In the genomic region with DNA sequence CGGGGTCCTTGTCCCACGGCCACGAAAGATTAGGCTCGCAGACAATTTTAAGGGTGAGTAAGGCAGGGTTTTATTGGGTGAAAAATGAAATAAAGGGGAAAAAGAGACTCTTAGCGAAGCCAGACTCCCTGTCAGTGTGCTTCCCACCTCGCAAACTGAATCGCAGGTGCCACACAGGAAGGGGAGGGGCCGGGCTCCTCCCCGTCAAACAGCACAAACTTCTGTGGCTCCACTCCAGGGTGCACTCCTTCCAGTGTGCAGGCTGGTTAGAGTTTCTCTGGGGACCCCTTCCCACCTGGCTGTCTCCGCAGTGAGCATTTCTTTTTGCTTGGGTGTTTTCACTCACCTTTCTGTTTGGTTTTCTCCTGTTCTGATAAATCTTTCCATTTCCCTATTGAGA, we compare ENCODE assay signal across 18 cellular contexts. TPM values are rescaled to one million over a fixed set of nuclear protein-coding genes. Genes with fewer than 3 reads are reported as not detected.
A peak's percentile ranks its signal among the peaks of the same experiment; 100 is the strongest.
DNase-seq lines count a peak whose midpoint lies in the region; ATAC-seq and TF ChIP-seq lines count a peak whose summit lies in the region.
"Had no signal": no experiment of that assay in that cellular context is flagged by ENCODE, and none has a peak within 500 bp of the region (broad histone marks: within the 10 kb centered on the region; RNA-seq: fewer than 3 reads in every experiment).

No MANE protein-coding gene starts in this region.

- peak; percentile 9 for DNase-seq in stimulated activated CD4-positive, alpha-beta T cell treated with anti-CD3 and anti-CD28 coated beads, Interleukin-15, amount 100 ng/mL, for 24 hours
- no peak for DNase-seq in stimulated activated CD4-positive, alpha-beta T cell treated with anti-CD3 and anti-CD28 coated beads, Interleukin-4, amount 100 ng/mL, for 4 hours
- peak; percentile 7 for DNase-seq in NAMALWA (ENCODE audit: low spot score)
- peak; percentile 31 for DNase-seq in colonic mucosa
- no peak for DNase-seq in NCI-H1417 (lab: John Stamatoyannopoulos, UW)
- DNase-seq: ACHN, AML-193, Calu3, DMS53, HCEC 1CT, NCI-H1436 treated with DMSO at 0.1 percent for 48 hours, NCI-H2081, NCI-H345, NCI-H526 treated with DMSO at 0.1 percent for 48 hours, OCI-M1 had no signal

- no peak for ATAC-seq in GM21576 (IDR thresholded peaks at IDR 0.05; ENCODE audit: unreplicated experiment)
- no peak for ATAC-seq in HG02870 (IDR thresholded peaks at IDR 0.05; ENCODE audit: unreplicated experiment)

- no peak overlapping the region for H3K9ac ChIP-seq in colonic mucosa (ENCODE audit: low read depth in 2 of 2, low read length in 2 of 2)

- H3K27ac ChIP-seq in colonic mucosa, result no peak overlapping the region
- H3K27ac ChIP-seq: SJSA1 had no signal

- no peaks in the 10 kb centered on the region for H3K27me3 ChIP-seq in colonic mucosa
- H3K27me3 ChIP-seq: SJSA1 had no signal

- H3K4me1 ChIP-seq in colonic mucosa, result no peaks in the 10 kb centered on the region
- H3K4me1 ChIP-seq: SJSA1 had no signal

- no peak for TF ChIP-seq CTCF in colonic mucosa (IDR thresholded peaks at IDR 0.05)

- H3K9me3 ChIP-seq in colonic mucosa, result no peaks in the 10 kb centered on the region
- H3K9me3 ChIP-seq: SJSA1 had no signal

- intact Hi-C loops in colonic mucosa (cut with DNase I), result no loop called here

- H3K36me3 ChIP-seq in colonic mucosa, result no peaks in the 10 kb centered on the region
- H3K36me3 ChIP-seq: SJSA1 had no signal

- H3K4me3 ChIP-seq in colonic mucosa, result no peak overlapping the region
- H3K4me3 ChIP-seq: SJSA1 had no signal

RNA-seq across cellular contexts. Expression of a gene that starts 37.8 kb away (rescaled TPM):
- 10 to 100 TPM; 47.4 to 67.3 TPM for total RNA-seq in colonic mucosa

Comparison
In these comparisons a context has a peak if more than half of its experiments do, and no peak if none do; other contexts are left out.
1. DNase-seq: peak in stimulated activated CD4-positive, alpha-beta T cell treated with anti-CD3 and anti-CD28 coated beads, Interleukin-15, amount 100 ng/mL, for 24 hours (single experiment), NAMALWA (single experiment) and colonic mucosa (single experiment); none in stimulated activated CD4-positive, alpha-beta T cell treated with anti-CD3 and anti-CD28 coated beads, Interleukin-4, amount 100 ng/mL, for 4 hours (0 of 2) and NCI-H1417 (0 of 3).